In genomic region chr3:138936763-138937689, GRCh38 we compare ENCODE assay signal across 9 cellular contexts. TPM values are rescaled to one million over a fixed set of nuclear protein-coding genes. Genes with fewer than 3 reads are reported as not detected.
DNase-seq lines count a peak whose midpoint lies in the region; ATAC-seq and TF ChIP-seq lines count a peak whose summit lies in the region.
"Had no signal": no experiment of that assay in that cellular context is flagged by ENCODE, and none has a peak within 500 bp of the region (broad histone marks: within the 10 kb centered on the region; RNA-seq: fewer than 3 reads in every experiment).

No MANE protein-coding gene starts in this region.

- H3K4me3 ChIP-seq in hepatocyte (no peak overlapping the region), skeletal muscle tissue (ENCODE audit: low read length in 3 of 3) (peak overlapping the region; percentile 44 to 70 (median 69))

- no peak overlapping the region for H2AFZ ChIP-seq in hepatocyte

- ATAC-seq in HG03378 (IDR thresholded peaks at IDR 0.05; ENCODE audit: unreplicated experiment), result no peak

- H3K36me3 ChIP-seq in hepatocyte (replicated peaks; ENCODE audit: insufficient read depth, low read depth) (no peaks in the 10 kb centered on the region), skeletal muscle tissue (ENCODE audit: control insufficient read depth in 3 of 3, insufficient read depth in 3 of 3, low read length in 3 of 3) (no peaks in the 10 kb centered on the region)

- 11% methylated on average over 43 of the region's 43 CpGs for WGBS in hepatocyte (ENCODE audit: low lambda C conversion rate, missing lambda C conversion rate)

- H3K27me3 ChIP-seq in hepatocyte (peaks cover 92% of the 10 kb centered on the region), skeletal muscle tissue (ENCODE audit: control insufficient read depth in 3 of 3, insufficient read depth in 3 of 3, low read length in 3 of 3) (peaks cover 59 to 65% (median 63%) of the 10 kb centered on the region in 3 donors)

- H3K27ac ChIP-seq in VCaP (peak overlapping the region; percentile 27; the same call in 1 of the 2 replicates), hepatocyte (no peak overlapping the region), skeletal muscle tissue (ENCODE audit: low read depth, low read length) (no peak overlapping the region)

- peak overlapping the region in 1 of 3 donors; percentile 27 for H3K9ac ChIP-seq in skeletal muscle tissue (ENCODE audit: low read depth in 1 of 3, low read length in 3 of 3)

- H3K4me3 Mint-ChIP-seq in T-helper 1 cell treated with Interleukin-12 subunit alpha and Interleukin-12 subunit beta and Interleukin-4 antibody, amounts not matched to agents 30 μg/mL and 1 μg/mL, for 36 hours, result no peak overlapping the region

- H3K4me1 Mint-ChIP-seq in T-helper 1 cell treated with Interleukin-12 subunit alpha and Interleukin-12 subunit beta and Interleukin-4 antibody, amounts not matched to agents 30 μg/mL and 1 μg/mL, for 36 hours (ENCODE audit: low read depth), result peaks cover 4% of the 10 kb centered on the region

- peaks cover 3% of the 10 kb centered on the region for H4K20me1 ChIP-seq in hepatocyte (ENCODE audit: insufficient read depth, poor library complexity, severe bottlenecking)

- H3K4me1 ChIP-seq in hepatocyte (ENCODE audit: insufficient read depth) (peaks cover 7% of the 10 kb centered on the region), skeletal muscle tissue (ENCODE audit: control insufficient read depth in 3 of 3, insufficient read depth in 3 of 3, low read length in 3 of 3) (peaks cover 19 to 42% (median 24%) of the 10 kb centered on the region in 3 donors)

- peak overlapping the region; percentile 96 for H3K4me2 ChIP-seq in hepatocyte

- H3K9me3 ChIP-seq in hepatocyte (ENCODE audit: low read depth), result no peaks in the 10 kb centered on the region
- H3K9me3 ChIP-seq in skeletal muscle tissue (ENCODE audit: control insufficient read depth in 3 of 3, low read length in 3 of 3), result no peaks in the 10 kb centered on the region

- H3K27me3 Mint-ChIP-seq in T-helper 1 cell treated with Interleukin-12 subunit alpha and Interleukin-12 subunit beta and Interleukin-4 antibody, amounts not matched to agents 30 μg/mL and 1 μg/mL, for 36 hours (ENCODE audit: low read depth), result peaks cover 93% of the 10 kb centered on the region

- no peaks in the 10 kb centered on the region for H3K9me2 ChIP-seq in hepatocyte (replicated peaks; ENCODE audit: insufficient read depth)

- no peak for DNase-seq in T-helper 1 cell
- no peak for DNase-seq in hepatocyte (ENCODE audit: low spot score)
- DNase-seq in COLO829 (ENCODE audit: low spot score), result no peak
- no peak for DNase-seq in Kasumi-1 (lab: John Stamatoyannopoulos, UW)

- TF ChIP-seq CTCF in VCaP (conservative IDR thresholded peaks at IDR 0.05) (no peak), hepatocyte (IDR thresholded peaks at IDR 0.05; ENCODE audit: poor library complexity) (no peak)

- H3K79me2 ChIP-seq in hepatocyte, result no peaks in the 10 kb centered on the region

- no peaks in the 10 kb centered on the region for H3K36me3 Mint-ChIP-seq in T-helper 1 cell treated with Interleukin-12 subunit alpha and Interleukin-12 subunit beta and Interleukin-4 antibody, amounts not matched to agents 30 μg/mL and 1 μg/mL, for 36 hours (ENCODE audit: low read depth)

- H3K27ac Mint-ChIP-seq in T-helper 1 cell treated with Interleukin-12 subunit alpha and Interleukin-12 subunit beta and Interleukin-4 antibody, amounts not matched to agents 30 μg/mL and 1 μg/mL, for 36 hours, result peak overlapping the region; percentile 15

- H3K9me3 Mint-ChIP-seq in T-helper 1 cell treated with Interleukin-12 subunit alpha and Interleukin-12 subunit beta and Interleukin-4 antibody, amounts not matched to agents 30 μg/mL and 1 μg/mL, for 36 hours, result no peaks in the 10 kb centered on the region

RNA-seq across cellular contexts. Expression of gene FOXL2, which starts 9.9 kb away (rescaled TPM):
- total RNA-seq in hepatocyte (not detected in 2 replicates), skeletal muscle tissue (not detected)
- polyA plus RNA-seq in hepatocyte, result not detected in 2 replicates
- total RNA-seq: occipital lobe had no signal

RNA-seq across cellular contexts. Expression of gene FOXL2NB, which starts 10.0 kb away (rescaled TPM):
- not detected in 2 replicates for total RNA-seq in hepatocyte
- not detected in 2 replicates for polyA plus RNA-seq in hepatocyte
- total RNA-seq in skeletal muscle tissue, result not detected
